In genomic region chr10:133394064-133394663, GRCh38 we compare ENCODE assay signal across 8 cellular contexts. TPM values are rescaled to one million over a fixed set of nuclear protein-coding genes. Genes with fewer than 3 reads are reported as not detected.
DNase-seq lines count a peak whose midpoint lies in the region; ATAC-seq and TF ChIP-seq lines count a peak whose summit lies in the region.

MTG1 (plus strand) TSS chr10:133394157; CDS start chr10:133394221, 64 bp downstream.

- H3K27me3 ChIP-seq in ectodermal cell (ENCODE audit: control insufficient read depth, insufficient read depth, low read length, poor library complexity, severe bottlenecking) (no peaks in the 10 kb centered on the region), lower lobe of right lung (ENCODE audit: low read depth) (no peaks in the 10 kb centered on the region)

- no peaks in the 10 kb centered on the region for H3K9me3 ChIP-seq in ectodermal cell (ENCODE audit: control insufficient read depth, low read length)
- H3K9me3 ChIP-seq in lower lobe of right lung = no peaks in the 10 kb centered on the region

- peak; percentile 90 for DNase-seq in CD14-positive monocyte (ENCODE audit: low spot score)
- DNase-seq in NCI-H82 (lab: John Stamatoyannopoulos, UW) = peak; percentile 93
- DNase-seq in activated CD4-positive, alpha-beta memory T cell treated with anti-CD3 and anti-CD28 coated beads, Interleukin-2, amount 10 ng/mL, durations not matched to agents 7 days and 5 days = peak; percentile 94
- peak; percentile 96 for DNase-seq in lower lobe of right lung
- peak; percentile 85 to 94 (median 89) for DNase-seq in stimulated activated CD4-positive, alpha-beta T cell treated with anti-CD3 and anti-CD28 coated beads, TNF-alpha, amount 100 ng/mL, for 4 hours (ENCODE audit: low read depth in 3 of 3)

- peaks cover 26% of the 10 kb centered on the region for H3K4me1 Mint-ChIP-seq in CD14-positive monocyte
- H3K4me1 Mint-ChIP-seq in activated CD4-positive, alpha-beta memory T cell treated with anti-CD3 and anti-CD28 coated beads, Interleukin-2, amount 10 ng/mL, durations not matched to agents 7 days and 5 days = peaks cover 69% of the 10 kb centered on the region

- H3K27ac Mint-ChIP-seq in CD14-positive monocyte = peak within 1 kb of the TSS; percentile 79 to 92 (median 87)
- peak within 1 kb of the TSS; percentile 84 for H3K27ac Mint-ChIP-seq in activated CD4-positive, alpha-beta memory T cell treated with anti-CD3 and anti-CD28 coated beads, Interleukin-2, amount 10 ng/mL, durations not matched to agents 7 days and 5 days

- peak; percentile 80 for ATAC-seq in GM19324 (IDR thresholded peaks at IDR 0.05; ENCODE audit: low FRiP score, unreplicated experiment)
- ATAC-seq in HG03460 (IDR thresholded peaks at IDR 0.05; ENCODE audit: unreplicated experiment) = peak; percentile 55
- ATAC-seq in lower lobe of right lung = peak; percentile 97 to 98

- peak within 1 kb of the TSS; percentile 84 to 94 for H3K4me3 Mint-ChIP-seq in CD14-positive monocyte
- peak within 1 kb of the TSS; percentile 81 for H3K4me3 Mint-ChIP-seq in activated CD4-positive, alpha-beta memory T cell treated with anti-CD3 and anti-CD28 coated beads, Interleukin-2, amount 10 ng/mL, durations not matched to agents 7 days and 5 days

- POLR2A ChIA-PET in activated CD4-positive, alpha-beta memory T cell treated with anti-CD3 and anti-CD28 coated beads, Interleukin-2, amount 10 ng/mL, durations not matched to agents 7 days and 5 days (lab: Charles Lee) = interaction anchor here (1.5 to 2.2 kb wide), 2 partner anchors 21 to 28 kb away, joined by 5 to 6 read pairs; partner anchors contain the start of gene ECHS1

- TF ChIP-seq CTCF in CD14-positive monocyte (IDR thresholded peaks at IDR 0.05) (no peak), lower lobe of right lung (IDR thresholded peaks at IDR 0.05) (peak; percentile 24)

- H3K9me3 Mint-ChIP-seq in CD14-positive monocyte = peaks cover 0 to 3% (median 0%) of the 10 kb centered on the region in 7 donors
- no peaks in the 10 kb centered on the region for H3K9me3 Mint-ChIP-seq in activated CD4-positive, alpha-beta memory T cell treated with anti-CD3 and anti-CD28 coated beads, Interleukin-2, amount 10 ng/mL, durations not matched to agents 7 days and 5 days

- H3K27ac ChIP-seq in ectodermal cell (ENCODE audit: insufficient read depth, low read depth, low read length, poor library complexity, severe bottlenecking) (peak within 1 kb of the TSS; percentile 76), lower lobe of right lung (peak within 1 kb of the TSS; percentile 84)

- intact Hi-C loops in CD14-positive monocyte (cut with micrococcal nuclease) (no loop called here), lower lobe of right lung (cut with DNase I) (no loop called here)

- peaks cover 0 to 3% (median 2%) of the 10 kb centered on the region in 3 donors for H3K27me3 Mint-ChIP-seq in CD14-positive monocyte (ENCODE audit: low read depth in 3 of 3)
- no peaks in the 10 kb centered on the region for H3K27me3 Mint-ChIP-seq in activated CD4-positive, alpha-beta memory T cell treated with anti-CD3 and anti-CD28 coated beads, Interleukin-2, amount 10 ng/mL, durations not matched to agents 7 days and 5 days

- CTCF ChIA-PET in activated CD4-positive, alpha-beta memory T cell treated with anti-CD3 and anti-CD28 coated beads, Interleukin-2, amount 10 ng/mL, durations not matched to agents 7 days and 5 days (lab: Charles Lee) = no interaction called here

- H3K36me3 ChIP-seq in ectodermal cell (ENCODE audit: control insufficient read depth, insufficient read depth, low read length) = peaks cover 16% of the 10 kb centered on the region
- H3K36me3 ChIP-seq in lower lobe of right lung = peaks cover 30% of the 10 kb centered on the region

- H3K36me3 Mint-ChIP-seq in CD14-positive monocyte = peaks cover 30 to 34% of the 10 kb centered on the region in 2 donors
- H3K36me3 Mint-ChIP-seq in activated CD4-positive, alpha-beta memory T cell treated with anti-CD3 and anti-CD28 coated beads, Interleukin-2, amount 10 ng/mL, durations not matched to agents 7 days and 5 days (ENCODE audit: low read depth) = peaks cover 39% of the 10 kb centered on the region

- WGBS in ectodermal cell, 2 experiments = 0% methylated on average over 69 of the region's 69 CpGs

- H3K4me1 ChIP-seq in ectodermal cell (ENCODE audit: control insufficient read depth, insufficient read depth, low read length) (peaks cover 3% of the 10 kb centered on the region), lower lobe of right lung (peaks cover 18% of the 10 kb centered on the region)

- H3K4me3 ChIP-seq in ectodermal cell (ENCODE audit: insufficient read depth, low read depth, low read length) = peak within 1 kb of the TSS; percentile 80
- H3K4me3 ChIP-seq in lower lobe of right lung = peak within 1 kb of the TSS; percentile 90

RNA-seq across cellular contexts. Expression of gene MTG1, which starts in this region (rescaled TPM):
- 10 to 100 TPM; 13.0 to 17.1 TPM for polyA plus RNA-seq in CD14-positive monocyte
- total RNA-seq in activated CD4-positive, alpha-beta memory T cell treated with anti-CD3 and anti-CD28 coated beads, Interleukin-2, amount 10 ng/mL, durations not matched to agents 7 days and 5 days = 10 to 100 TPM; 41.7 to 42.2 TPM
- 63.2 TPM for polyA plus RNA-seq in ectodermal cell (2013, experiment 1 of 4)
- 56.9 TPM for polyA plus RNA-seq in ectodermal cell (2013, experiment 2 of 4)
- polyA plus RNA-seq in ectodermal cell (2013, experiment 3 of 4) = 35.0 TPM
- 40.0 TPM for polyA plus RNA-seq in ectodermal cell (2013, experiment 4 of 4)
- 41.7 TPM for total RNA-seq in lower lobe of right lung

Comparison
In these comparisons a context has a peak if more than half of its experiments do, and no peak if none do; other contexts are left out.
1. Peak in every context shown above with its lines: DNase-seq, ATAC-seq, H3K4me3 ChIP-seq and H3K27ac ChIP-seq.